In the genomic region with DNA sequence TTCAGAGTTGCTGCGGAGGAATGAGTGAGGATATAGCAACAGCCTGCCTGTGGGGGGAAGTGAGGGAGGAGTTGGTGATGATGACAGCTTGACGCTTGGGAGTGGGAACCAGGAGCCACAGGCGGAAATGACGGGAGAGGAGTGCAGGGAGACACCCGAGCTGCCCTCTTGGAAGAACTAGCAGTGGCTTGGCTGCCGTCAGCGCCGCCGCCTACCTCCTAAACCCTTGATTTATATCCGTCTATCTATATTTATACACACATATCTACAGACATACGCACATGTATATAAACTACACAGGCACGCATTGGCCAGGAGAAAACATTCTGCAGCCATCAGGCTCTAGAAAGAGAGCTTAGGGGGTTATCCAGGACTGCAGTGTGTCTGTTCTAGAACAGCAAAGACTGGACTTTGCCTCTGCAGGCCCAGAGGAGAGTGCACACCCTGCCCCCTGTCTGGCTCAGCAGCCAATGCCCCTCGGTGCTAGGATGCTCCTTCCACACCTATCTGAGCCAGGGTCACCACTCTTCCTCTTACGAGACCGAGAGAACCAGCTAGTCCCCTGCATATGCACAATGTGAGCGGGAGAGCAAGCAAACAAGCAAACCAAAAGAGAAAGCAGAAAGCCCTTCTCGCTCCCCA, we compare ENCODE assay signal across 9 cellular contexts. TPM values are rescaled to one million over a fixed set of nuclear protein-coding genes. Genes with fewer than 3 reads are reported as not detected.
DNase-seq lines count a peak whose midpoint lies in the region; ATAC-seq and TF ChIP-seq lines count a peak whose summit lies in the region.
"Had no signal": no experiment of that assay in that cellular context is flagged by ENCODE, and none has a peak within 500 bp of the region (broad histone marks: within the 10 kb centered on the region; RNA-seq: fewer than 3 reads in every experiment).

No MANE protein-coding gene starts in this region.

- no peaks in the 10 kb centered on the region for H3K4me1 ChIP-seq in HEK293 (ENCODE audit: control insufficient read depth, insufficient read depth, low read length)
- peaks cover 3% of the 10 kb centered on the region for H3K4me1 ChIP-seq in right cardiac atrium (ENCODE audit: control insufficient read depth, insufficient read depth, low read length)
- H3K4me1 ChIP-seq in skeletal muscle tissue (ENCODE audit: control insufficient read depth in 3 of 3, insufficient read depth in 3 of 3, low read length in 3 of 3), result peaks cover 24 to 37% (median 35%) of the 10 kb centered on the region in 3 donors

- no peak overlapping the region for H3K27ac ChIP-seq in HEK293 (ENCODE audit: extremely low read depth, low read depth, low read length)
- no peak overlapping the region for H3K27ac ChIP-seq in right cardiac atrium (ENCODE audit: low read length)
- H3K27ac ChIP-seq in skeletal muscle tissue (ENCODE audit: low read depth, low read length), result peak overlapping the region; percentile 38

- 29% methylated on average over 17 of the region's 17 CpGs for WGBS in right cardiac atrium

- H3K4me3 ChIP-seq in HEK293 (ENCODE audit: low read depth, low read length) (no peak overlapping the region), WI38 (ENCODE audit: low read depth, low read length) (peak overlapping the region; percentile 38), right cardiac atrium (ENCODE audit: low read length) (no peak overlapping the region), skeletal muscle tissue (ENCODE audit: low read length in 3 of 3) (peak overlapping the region; percentile 28 to 65 (median 52))

- ATAC-seq in right cardiac atrium (peak; percentile 86 to 92), GM19395 (IDR thresholded peaks at IDR 0.05; ENCODE audit: unreplicated experiment) (no peak)

- no peak for TF ChIP-seq CTCF in HEK293 (tag by site-specific recombination; IDR thresholded peaks at IDR 0.05)
- TF ChIP-seq CTCF in WI38 (IDR thresholded peaks at IDR 0.05; ENCODE audit: low read depth, low read length), result no peak
- TF ChIP-seq CTCF in GM13976 (IDR thresholded peaks at IDR 0.05; ENCODE audit: borderline replicate concordance, control extremely low read depth, extremely low read depth, insufficient read depth, missing control alignments), result no peak

- POLR2A ChIA-PET in HEK293 (lab: Yijun Ruan, JAX), result no interaction called here

- H3K36me3 ChIP-seq in HEK293 (ENCODE audit: control insufficient read depth in 2 of 2, insufficient read depth in 1 of 2, low read length in 2 of 2), result no peaks in the 10 kb centered on the region
- no peaks in the 10 kb centered on the region for H3K36me3 ChIP-seq in skeletal muscle tissue (ENCODE audit: control insufficient read depth in 3 of 3, insufficient read depth in 3 of 3, low read length in 3 of 3)

- peak; percentile 80 to 87 (median 87) for DNase-seq in right cardiac atrium
- no peak for DNase-seq in mesenteric fat pad (ENCODE audit: low spot score)
- no peak for DNase-seq in stimulated activated naive CD4-positive, alpha-beta T cell treated with Interleukin-2 at 50 U/mL for 16 hours (lab: John Stamatoyannopoulos, UW)
- DNase-seq in GM13976 (ENCODE audit: low spot score), result no peak
- DNase-seq: cerebellar nuclear complex had no signal

- in situ Hi-C loops in GM13976 (cut with MboI; ENCODE audit: low sequenced_read_pairs, unreplicated experiment), result no loop called here

- no peaks in the 10 kb centered on the region for H3K27me3 ChIP-seq in right cardiac atrium (ENCODE audit: control insufficient read depth, insufficient read depth)
- H3K27me3 ChIP-seq in skeletal muscle tissue (ENCODE audit: control insufficient read depth in 3 of 3, insufficient read depth in 3 of 3, low read length in 3 of 3), result no peaks in the 10 kb centered on the region

- peak overlapping the region; percentile 26 to 69 (median 59) for H3K9ac ChIP-seq in skeletal muscle tissue (ENCODE audit: low read depth in 1 of 3, low read length in 3 of 3)

- intact Hi-C loops in right cardiac atrium (cut with DNase I), result no loop called here

- CTCF ChIA-PET in HEK293 (lab: Yijun Ruan, JAX), result interaction anchor here (0.9 kb wide), 1 partner anchor 196 kb away, joined by 4 read pairs; a partner anchor contains a TSS

- H3K9me3 ChIP-seq in HEK293 (ENCODE audit: control insufficient read depth, insufficient read depth, low read depth, low read length), result no peaks in the 10 kb centered on the region
- H3K9me3 ChIP-seq in right cardiac atrium (ENCODE audit: control insufficient read depth, low read length), result no peaks in the 10 kb centered on the region
- H3K9me3 ChIP-seq in skeletal muscle tissue (ENCODE audit: control insufficient read depth in 3 of 3, low read length in 3 of 3), result no peaks in the 10 kb centered on the region

TF ChIP-seq in HEK293, 187 proteins besides CTCF, POLR2A, EP300 and RAD21:
- peak; percentile 7; the same call in 1 of the 2 replicates for TF ChIP-seq ZBTB17 (tag by site-specific recombination; IDR thresholded peaks at IDR 0.05)
- TF ChIP-seq ZFHX2 (tag by site-specific recombination; conservative IDR thresholded peaks at IDR 0.05), result peak; percentile 46
- TF ChIP-seq ZNF544 (tag by site-specific recombination; IDR thresholded peaks at IDR 0.05), result no peak
- TF ChIP-seq, protein P1, sequence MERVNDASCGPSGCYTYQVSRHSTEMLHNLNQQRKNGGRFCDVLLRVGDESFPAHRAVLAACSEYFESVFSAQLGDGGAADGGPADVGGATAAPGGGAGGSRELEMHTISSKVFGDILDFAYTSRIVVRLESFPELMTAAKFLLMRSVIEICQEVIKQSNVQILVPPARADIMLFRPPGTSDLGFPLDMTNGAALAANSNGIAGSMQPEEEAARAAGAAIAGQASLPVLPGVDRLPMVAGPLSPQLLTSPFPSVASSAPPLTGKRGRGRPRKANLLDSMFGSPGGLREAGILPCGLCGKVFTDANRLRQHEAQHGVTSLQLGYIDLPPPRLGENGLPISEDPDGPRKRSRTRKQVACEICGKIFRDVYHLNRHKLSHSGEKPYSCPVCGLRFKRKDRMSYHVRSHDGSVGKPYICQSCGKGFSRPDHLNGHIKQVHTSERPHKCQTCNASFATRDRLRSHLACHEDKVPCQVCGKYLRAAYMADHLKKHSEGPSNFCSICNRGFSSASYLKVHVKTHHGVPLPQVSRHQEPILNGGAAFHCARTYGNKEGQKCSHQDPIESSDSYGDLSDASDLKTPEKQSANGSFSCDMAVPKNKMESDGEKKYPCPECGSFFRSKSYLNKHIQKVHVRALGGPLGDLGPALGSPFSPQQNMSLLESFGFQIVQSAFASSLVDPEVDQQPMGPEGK (tag by site-specific recombination; IDR thresholded peaks at IDR 0.05), result no peak
- no peak for TF ChIP-seq ZNF48 (tag by site-specific recombination; IDR thresholded peaks at IDR 0.05)

RNA-seq across cellular contexts. Expression of a gene that starts 45.3 kb away (rescaled TPM):
- total RNA-seq in right cardiac atrium (10 to 100 TPM; 25.5 to 29.8 (median 27.3) TPM), skeletal muscle tissue (36.0 TPM), mesenteric fat pad (18.9 TPM)
- polyA plus RNA-seq in right cardiac atrium, result 30.4 TPM

RNA-seq across cellular contexts. Expression of a gene that starts 54.8 kb away (rescaled TPM):
- total RNA-seq in right cardiac atrium (10 to 100 TPM; 25.4 to 39.7 (median 27.9) TPM), skeletal muscle tissue (316 TPM), mesenteric fat pad (55.0 TPM)
- 10.9 TPM for polyA plus RNA-seq in right cardiac atrium

Comparison
In these comparisons a context has a peak if more than half of its experiments do, and no peak if none do; other contexts are left out.
1. H3K4me3 ChIP-seq: peak in WI38 (single experiment) and skeletal muscle tissue (3 of 3); none in HEK293 (single experiment) and right cardiac atrium (single experiment).
2. DNase-seq: peak in right cardiac atrium (3 of 3); none in mesenteric fat pad (single experiment), stimulated activated naive CD4-positive, alpha-beta T cell treated with Interleukin-2 at 50 U/mL for 16 hours (single experiment) and GM13976 (single experiment).